ENCODE assay signal across 27 cellular contexts in genomic region chr6:154461348-154461747, GRCh38. TPM values are rescaled to one million over a fixed set of nuclear protein-coding genes. Genes with fewer than 3 reads are reported as not detected.
"Had no signal": no experiment of that assay in that cellular context is flagged by ENCODE, and none has a peak within 500 bp of the region (broad histone marks: within the 10 kb centered on the region; RNA-seq: fewer than 3 reads in every experiment).

No MANE protein-coding gene starts in this region.

- H3K27ac ChIP-seq: cardiac muscle cell, Peyer's patch, WERI-Rb-1 had no signal

- H3K36me3 ChIP-seq: cardiac muscle cell, Peyer's patch, WERI-Rb-1 had no signal

- H3K4me3 ChIP-seq: cardiac muscle cell, Peyer's patch had no signal

- H3K27me3 ChIP-seq: cardiac muscle cell, Peyer's patch had no signal

- ATAC-seq: activated CD8-positive, alpha-beta T cell treated with anti-CD3 and anti-CD28 coated beads for 36 hours; activated naive CD8-positive, alpha-beta T cell treated with anti-CD3 and anti-CD28 coated beads, Interleukin-2, amount 50 U/mL, for 24 hours; PC-3; T-cell had no signal

- DNase-seq: activated CD4-positive, alpha-beta T cell treated with anti-CD3 and anti-CD28 coated beads for 1 hour; activated CD4-positive, alpha-beta T cell treated with anti-CD3 and anti-CD28 coated beads, Interleukin-2, amount 10 ng/mL, durations not matched to agents 24 days and 14 days; activated CD4-positive, alpha-beta T cell treated with anti-CD3 and anti-CD28 coated beads, Interleukin-2, amount 50 U/mL, for 4 hours; activated CD4-positive, CD25-positive, alpha-beta regulatory T cell; activated CD8-positive, alpha-beta T cell treated with anti-CD3 and anti-CD28 coated beads for 36 hours; activated gamma-delta T cell; activated naive CD4-positive, alpha-beta T cell treated with anti-CD3 and anti-CD28 coated beads for 36 hours; activated naive CD8-positive, alpha-beta T cell treated with anti-CD3 and anti-CD28 coated beads, Interleukin-2, amount 50 U/mL, for 24 hours; activated T-cell treated with anti-CD3 and anti-CD28 coated beads, Interleukin-2, amount 50 U/mL, for 24 hours; anterior cingulate cortex; MM.1S; MV-4-11; NCI-H1092; NCI-H1436 treated with DMSO at 0.1 percent for 48 hours; NCI-H1694 treated with DMSO at 0.1 percent for 48 hours; NCI-H2029; NCI-H524 treated with DMSO at 0.1 percent for 48 hours; NK-92 treated with Interleukin-12 subunit alpha and Interleukin-12 subunit beta, amount 100 ng/mL, for 24 hours; PC-3; Peyer's patch; RPMI8226; SHP77 treated with DMSO at 0.1 percent for 48 hours; T-cell; T-helper 2 cell; T-helper 9 cell; WERI-Rb-1 had no signal

- H3K9me3 ChIP-seq: Peyer's patch had no signal

RNA-seq across cellular contexts. Expression of gene CNKSR3, which starts 49.1 kb away (rescaled TPM):
- total RNA-seq: activated CD4-positive, alpha-beta T cell treated with anti-CD3 and anti-CD28 coated beads, Interleukin-2, amount 10 ng/mL, durations not matched to agents 24 days and 14 days had no signal
